1 cellular context compared by ENCODE assay signal in the genomic region with DNA sequence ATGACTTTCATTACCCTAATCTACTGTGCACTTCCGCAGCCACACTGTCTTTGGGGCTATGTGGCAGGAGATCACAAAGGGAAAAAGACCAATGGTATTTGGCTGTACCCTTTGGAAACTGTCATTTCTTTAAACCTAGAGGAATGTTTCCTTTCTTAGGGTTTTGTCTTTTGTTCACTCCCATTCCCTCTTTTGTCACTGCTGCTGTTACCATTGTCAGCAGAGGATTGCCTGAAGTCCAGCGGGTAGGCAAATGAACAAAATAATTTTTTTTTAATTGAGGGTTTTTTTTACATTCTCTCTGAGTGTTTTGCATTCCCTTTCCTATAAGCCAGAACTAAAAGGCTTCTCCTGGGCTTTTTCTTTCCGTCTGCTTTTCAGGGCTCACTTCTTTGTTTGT.
TF ChIP-seq lines count a peak whose summit lies in the region.

No MANE protein-coding gene starts in this region.

TF ChIP-seq in SK-N-SH treated with all-trans-retinoic acid at 6 μM for 48 hours, 23 proteins besides CTCF, POLR2A, EP300 and RAD21 (continued from another document):
- TF ChIP-seq, protein P1, sequence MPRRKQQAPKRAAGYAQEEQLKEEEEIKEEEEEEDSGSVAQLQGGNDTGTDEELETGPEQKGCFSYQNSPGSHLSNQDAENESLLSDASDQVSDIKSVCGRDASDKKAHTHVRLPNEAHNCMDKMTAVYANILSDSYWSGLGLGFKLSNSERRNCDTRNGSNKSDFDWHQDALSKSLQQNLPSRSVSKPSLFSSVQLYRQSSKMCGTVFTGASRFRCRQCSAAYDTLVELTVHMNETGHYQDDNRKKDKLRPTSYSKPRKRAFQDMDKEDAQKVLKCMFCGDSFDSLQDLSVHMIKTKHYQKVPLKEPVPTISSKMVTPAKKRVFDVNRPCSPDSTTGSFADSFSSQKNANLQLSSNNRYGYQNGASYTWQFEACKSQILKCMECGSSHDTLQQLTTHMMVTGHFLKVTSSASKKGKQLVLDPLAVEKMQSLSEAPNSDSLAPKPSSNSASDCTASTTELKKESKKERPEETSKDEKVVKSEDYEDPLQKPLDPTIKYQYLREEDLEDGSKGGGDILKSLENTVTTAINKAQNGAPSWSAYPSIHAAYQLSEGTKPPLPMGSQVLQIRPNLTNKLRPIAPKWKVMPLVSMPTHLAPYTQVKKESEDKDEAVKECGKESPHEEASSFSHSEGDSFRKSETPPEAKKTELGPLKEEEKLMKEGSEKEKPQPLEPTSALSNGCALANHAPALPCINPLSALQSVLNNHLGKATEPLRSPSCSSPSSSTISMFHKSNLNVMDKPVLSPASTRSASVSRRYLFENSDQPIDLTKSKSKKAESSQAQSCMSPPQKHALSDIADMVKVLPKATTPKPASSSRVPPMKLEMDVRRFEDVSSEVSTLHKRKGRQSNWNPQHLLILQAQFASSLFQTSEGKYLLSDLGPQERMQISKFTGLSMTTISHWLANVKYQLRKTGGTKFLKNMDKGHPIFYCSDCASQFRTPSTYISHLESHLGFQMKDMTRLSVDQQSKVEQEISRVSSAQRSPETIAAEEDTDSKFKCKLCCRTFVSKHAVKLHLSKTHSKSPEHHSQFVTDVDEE (CRISPR knock-in tag; IDR thresholded peaks at IDR 0.05) = no peak
- TF ChIP-seq SNAI2 (CRISPR knock-in tag; IDR thresholded peaks at IDR 0.05) (no peak), ZFP3 (CRISPR knock-in tag; IDR thresholded peaks at IDR 0.05) (no peak)
